ENCODE assay signal across 23 cellular contexts in the genomic region with DNA sequence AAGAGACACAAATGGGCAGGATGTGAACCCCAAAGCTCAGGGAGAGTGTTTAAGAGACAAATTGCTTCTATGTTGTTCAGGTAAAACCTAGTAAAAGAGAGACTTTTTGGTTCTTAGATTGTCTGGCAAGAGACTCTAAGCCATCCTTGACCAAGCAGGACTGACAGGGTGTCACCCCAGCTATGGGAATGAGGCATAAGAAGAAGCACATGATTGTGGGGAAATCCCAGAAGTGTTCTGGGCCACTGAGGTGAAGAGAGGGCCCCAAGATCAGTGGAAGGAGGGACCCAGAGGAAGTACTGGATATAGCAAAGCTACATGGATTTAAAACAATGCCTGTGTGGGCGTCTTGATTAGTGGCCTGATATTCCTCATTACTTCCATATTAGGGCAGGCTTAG.
A peak's percentile ranks its signal among the peaks of the same experiment; 100 is the strongest.
DNase-seq lines count a peak whose midpoint lies in the region; ATAC-seq, FAIRE-seq and TF ChIP-seq lines count a peak whose summit lies in the region.
"Had no signal": no experiment of that assay in that cellular context is flagged by ENCODE, and none has a peak within 500 bp of the region (broad histone marks: within the 10 kb centered on the region; RNA-seq: fewer than 3 reads in every experiment).

No MANE protein-coding gene starts in this region.

- no peak for TF ChIP-seq POLR2A in endothelial cell of umbilical vein (IDR thresholded peaks at IDR 0.05; ENCODE audit: low read depth, low read length)

- peaks cover 9% of the 10 kb centered on the region for H3K4me1 Mint-ChIP-seq in activated naive CD4-positive, alpha-beta T cell treated with anti-CD3 and anti-CD28 coated beads, Interleukin-2, amount 50 U/mL, for 24 hours

- H3K23ac ChIP-seq in neuronal stem cell (ENCODE audit: low read depth, low read length, poor library complexity) = no peak overlapping the region

- no peak overlapping the region for H3K14ac ChIP-seq in neuronal stem cell (ENCODE audit: low read length)

- POLR2A ChIA-PET in endothelial cell of umbilical vein (lab: Charles Lee) = no interaction called here

- no peak overlapping the region for H2AFZ ChIP-seq in endothelial cell of umbilical vein (ENCODE audit: low read depth, low read length)
- H2AFZ ChIP-seq in neuronal stem cell (ENCODE audit: low read length) = no peak overlapping the region

- no TSS peak for BruUV-seq in endothelial cell of umbilical vein (replicated peaks; lab: Mats Ljungman, UMichigan)

- peaks cover 3% of the 10 kb centered on the region for H3K27me3 Mint-ChIP-seq in activated naive CD4-positive, alpha-beta T cell treated with anti-CD3 and anti-CD28 coated beads, Interleukin-2, amount 50 U/mL, for 24 hours

- dilution Hi-C loops in endothelial cell of umbilical vein (cut with MboI; ENCODE audit: extremely low pct_ligation_motif_present, low sequenced_read_pairs) = no loop called here

- no peaks in the 10 kb centered on the region for H4K20me1 ChIP-seq in endothelial cell of umbilical vein (replicated peaks; ENCODE audit: control insufficient read depth, extremely low read depth, insufficient read depth, low read length)

- FAIRE-seq in endothelial cell of umbilical vein (lab: Jason Lieb, UNC) = peak; percentile 48
- FAIRE-seq: A204.1 had no signal

- no peak overlapping the region for H2AK5ac ChIP-seq in neuronal stem cell (ENCODE audit: low read depth, low read length)

- no peak overlapping the region for H2BK120ac ChIP-seq in neuronal stem cell (ENCODE audit: low read depth, low read length)

- H3K36me3 ChIP-seq in endothelial cell of umbilical vein (ENCODE audit: control insufficient read depth in 2 of 2, extremely low read depth in 1 of 2, insufficient read depth in 2 of 2, low read length in 2 of 2) = peaks cover 2 to 5% of the 10 kb centered on the region in 2 experiments
- H3K36me3 ChIP-seq in psoas muscle (ENCODE audit: insufficient read depth in 1 of 2, low read depth in 1 of 2) = no peaks in the 10 kb centered on the region
- peaks cover 0 to 5% of the 10 kb centered on the region in 2 donors for H3K36me3 ChIP-seq in neuronal stem cell (replicated peaks in 1 of 2; ENCODE audit: control insufficient read depth in 2 of 2, insufficient read depth in 2 of 2, low read length in 2 of 2)
- H3K36me3 ChIP-seq: spleen, tibial nerve had no signal

- H3K27ac Mint-ChIP-seq in activated naive CD4-positive, alpha-beta T cell treated with anti-CD3 and anti-CD28 coated beads, Interleukin-2, amount 50 U/mL, for 24 hours = peak overlapping the region; percentile 27
- H3K27ac Mint-ChIP-seq: activated CD4-positive, alpha-beta T cell treated with anti-CD3 and anti-CD28 coated beads, Interleukin-2, amount 10 ng/mL, durations not matched to agents 7 days and 5 days had no signal

- no peak overlapping the region for H3K9ac ChIP-seq in endothelial cell of umbilical vein (replicated peaks; ENCODE audit: extremely low read depth, insufficient read depth, low read length)
- no peak overlapping the region for H3K9ac ChIP-seq in neuronal stem cell (ENCODE audit: low read depth, low read length, poor library complexity)
- H3K9ac ChIP-seq: BLaER1 treated with 17β-estradiol and CSF1 and Interleukin-3, amounts not matched to agents 10 nM and 100 nM had no signal

- peak; percentile 40 for ATAC-seq in HG02798 (IDR thresholded peaks at IDR 0.05; ENCODE audit: poor library complexity, unreplicated experiment)
- ATAC-seq in psoas muscle = no peak
- ATAC-seq in HG03521 (IDR thresholded peaks at IDR 0.05; ENCODE audit: unreplicated experiment) = no peak
- ATAC-seq: body of pancreas, left lobe of liver had no signal

- TF ChIP-seq CTCF in endothelial cell of umbilical vein (IDR thresholded peaks at IDR 0.05; ENCODE audit: extremely low read depth in 1 of 2, insufficient read depth in 1 of 2, low read depth in 1 of 2, low read length in 2 of 2) (no peak), psoas muscle (IDR thresholded peaks at IDR 0.05) (no peak)

- no peaks in the 10 kb centered on the region for H3K9me3 Mint-ChIP-seq in activated naive CD4-positive, alpha-beta T cell treated with anti-CD3 and anti-CD28 coated beads, Interleukin-2, amount 50 U/mL, for 24 hours
- H3K9me3 Mint-ChIP-seq: activated CD4-positive, alpha-beta T cell treated with anti-CD3 and anti-CD28 coated beads, Interleukin-2, amount 10 ng/mL, durations not matched to agents 7 days and 5 days; activated naive CD4-positive, alpha-beta T cell treated with anti-CD3 and anti-CD28 coated beads, Interleukin-2, amount 50 U/mL, for 72 hours had no signal

- no peak overlapping the region for H4K91ac ChIP-seq in neuronal stem cell (ENCODE audit: low read depth, low read length, poor library complexity)

- no peak overlapping the region for H3K4me3 Mint-ChIP-seq in activated naive CD4-positive, alpha-beta T cell treated with anti-CD3 and anti-CD28 coated beads, Interleukin-2, amount 50 U/mL, for 24 hours
- H3K4me3 Mint-ChIP-seq: activated CD4-positive, alpha-beta T cell treated with anti-CD3 and anti-CD28 coated beads, Interleukin-2, amount 10 ng/mL, durations not matched to agents 7 days and 5 days had no signal

- no peak overlapping the region for H2BK15ac ChIP-seq in neuronal stem cell (ENCODE audit: low read length)

- H3K9me3 ChIP-seq in endothelial cell of umbilical vein (replicated peaks; ENCODE audit: control insufficient read depth, insufficient read depth, low read length) (no peaks in the 10 kb centered on the region), psoas muscle (no peaks in the 10 kb centered on the region), neuronal stem cell (replicated peaks in 1 of 2; ENCODE audit: control insufficient read depth in 2 of 2, insufficient read depth in 1 of 2, low read depth in 1 of 2, low read length in 2 of 2) (no peaks in the 10 kb centered on the region)
- H3K9me3 ChIP-seq: BLaER1 treated with 17β-estradiol and CSF1 and Interleukin-3, amounts not matched to agents 10 nM and 100 nM; body of pancreas; spleen; tibial nerve had no signal

- 73 to 84% (median 73%) methylated on average over 1 of the region's 1 CpG for WGBS in psoas muscle, 3 donors
- WGBS in neuronal stem cell (ENCODE audit: extremely low coverage in 2 of 2, insufficient read length in 2 of 2, insufficient replicate concordance in 1 of 2), 2 donors = no CpG with 5 or more reads among the region's 1 CpG

- H3K79me1 ChIP-seq in neuronal stem cell (ENCODE audit: low read depth, low read length) = no peaks in the 10 kb centered on the region

- H3K9me1 ChIP-seq in endothelial cell of umbilical vein (replicated peaks; ENCODE audit: control insufficient read depth, extremely low read depth, insufficient read depth, low read length) = no peaks in the 10 kb centered on the region

- CTCF ChIA-PET in endothelial cell of umbilical vein (lab: Charles Lee) = interaction anchor here (0.6 to 1.7 kb wide), 4 partner anchors 11 to 164 kb away, joined by 3 to 6 read pairs (median 3); no protein-coding TSS in a partner anchor

- H3K79me2 ChIP-seq in endothelial cell of umbilical vein (ENCODE audit: control insufficient read depth, insufficient read depth, low read length) = peaks cover 40% of the 10 kb centered on the region

- no peak overlapping the region for H3K4me2 ChIP-seq in endothelial cell of umbilical vein (ENCODE audit: insufficient read depth, low read length)
- H3K4me2 ChIP-seq in neuronal stem cell (ENCODE audit: insufficient read depth, low read length, poor library complexity, severe bottlenecking) = no peak overlapping the region

- DNase-seq in activated naive CD4-positive, alpha-beta T cell treated with Interleukin-2 at 50 U/mL for 16 hours = no peak
- no peak for DNase-seq in endothelial cell of umbilical vein (ENCODE audit: low read depth, low spot score)
- no peak for DNase-seq in psoas muscle
- DNase-seq in iPS-NIHi7 (ENCODE audit: extremely low spot score) = no peak
- no peak for DNase-seq in neuronal stem cell (ENCODE audit: low spot score)
- DNase-seq: activated CD4-positive, alpha-beta T cell treated with anti-CD3 and anti-CD28 coated beads, Interleukin-2, amount 10 ng/mL, durations not matched to agents 7 days and 5 days; activated T-cell treated with anti-CD3 and anti-CD28 coated beads, Interleukin-2, amount 50 U/mL, for 1 hour; body of pancreas; DMS 273 treated with DMSO at 0.1 percent for 48 hours; GDM1; H7; NCI-H1417 treated with DMSO at 0.1 percent for 48 hours; NCI-H2171 treated with DMSO at 0.1 percent for 48 hours; NCI-H774; spleen had no signal

- H3K4me1 ChIP-seq in endothelial cell of umbilical vein (ENCODE audit: control insufficient read depth, extremely low read depth, insufficient read depth, low read length) = peaks cover 31% of the 10 kb centered on the region
- H3K4me1 ChIP-seq in psoas muscle = peaks cover 42% of the 10 kb centered on the region
- peaks cover 16 to 19% of the 10 kb centered on the region in 2 donors for H3K4me1 ChIP-seq in neuronal stem cell (ENCODE audit: control insufficient read depth in 2 of 2, insufficient read depth in 1 of 2, low read depth in 1 of 2, low read length in 2 of 2)
- H3K4me1 ChIP-seq: body of pancreas had no signal

- H3K27me3 ChIP-seq in endothelial cell of umbilical vein (ENCODE audit: control insufficient read depth in 2 of 2, insufficient read depth in 2 of 2, low read length in 2 of 2) (no peaks in the 10 kb centered on the region), psoas muscle (ENCODE audit: insufficient read depth in 3 of 3, low read length in 2 of 3) (no peaks in the 10 kb centered on the region), neuronal stem cell (ENCODE audit: control insufficient read depth in 3 of 3, insufficient read depth in 3 of 3, low read depth in 1 of 3, low read length in 3 of 3) (no peaks in the 10 kb centered on the region)
- H3K27me3 ChIP-seq: BLaER1 treated with 17β-estradiol and CSF1 and Interleukin-3, amounts not matched to agents 10 nM and 100 nM; body of pancreas; spleen; tibial nerve had no signal

- no peak overlapping the region for H4K8ac ChIP-seq in neuronal stem cell (ENCODE audit: low read depth, low read length)

- H3K4ac ChIP-seq in neuronal stem cell (ENCODE audit: low read length) = no peak overlapping the region

- H3K27ac ChIP-seq in endothelial cell of umbilical vein (ENCODE audit: insufficient read depth, low read depth, low read length) = peak overlapping the region; percentile 5
- H3K27ac ChIP-seq in psoas muscle = peak overlapping the region; percentile 50
- no peak overlapping the region for H3K27ac ChIP-seq in neuronal stem cell (replicated peaks; ENCODE audit: low read length)
- H3K27ac ChIP-seq: BLaER1 treated with 17β-estradiol and CSF1 and Interleukin-3, amounts not matched to agents 10 nM and 100 nM; body of pancreas; spleen; tibial nerve had no signal

- H2BK5ac ChIP-seq in neuronal stem cell (ENCODE audit: low read length) = no peak overlapping the region

- no peak overlapping the region for H2BK12ac ChIP-seq in neuronal stem cell (ENCODE audit: low read length)

- no peaks in the 10 kb centered on the region for H3K36me3 Mint-ChIP-seq in activated naive CD4-positive, alpha-beta T cell treated with anti-CD3 and anti-CD28 coated beads, Interleukin-2, amount 50 U/mL, for 24 hours

- H3K4me3 ChIP-seq in endothelial cell of umbilical vein (replicated peaks in 1 of 3; ENCODE audit: insufficient read depth in 1 of 3, low read depth in 1 of 3, low read length in 3 of 3) (no peak overlapping the region), psoas muscle (no peak overlapping the region), neuronal stem cell (ENCODE audit: low read length in 2 of 2) (no peak overlapping the region)
- H3K4me3 ChIP-seq: BLaER1 treated with 17β-estradiol and CSF1 and Interleukin-3, amounts not matched to agents 10 nM and 100 nM; body of pancreas; spleen; tibial nerve had no signal

- intact Hi-C loops in endothelial cell of umbilical vein (cut with micrococcal nuclease) (loop anchor here (1.0 kb wide), 2 partner anchors 11 to 20 kb away; no protein-coding TSS in a partner anchor), psoas muscle (cut with DNase I) (no loop called here)

- H3K18ac ChIP-seq in neuronal stem cell (ENCODE audit: low read length) = no peak overlapping the region
